In the genomic region with DNA sequence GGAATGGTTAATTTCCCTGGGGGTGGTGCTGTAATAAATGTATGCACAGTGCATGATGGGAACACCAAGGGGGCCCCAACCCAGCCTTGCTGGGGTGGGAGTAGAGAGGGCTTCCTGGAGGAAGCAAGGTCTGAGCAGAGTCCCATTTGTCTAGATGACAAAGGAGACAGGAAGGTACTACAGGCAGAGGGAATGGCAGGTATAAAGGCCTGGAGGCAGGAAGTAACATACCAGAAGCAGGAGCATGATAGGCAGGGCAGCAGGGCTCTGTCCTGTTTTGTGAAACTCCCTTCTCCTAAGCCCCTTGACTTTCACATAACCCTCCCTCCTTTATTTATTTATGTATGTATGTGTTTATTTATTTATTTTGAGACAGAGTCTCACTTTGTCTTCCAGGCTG, we compare ENCODE assay signal across 32 cellular contexts. TPM values are rescaled to one million over a fixed set of nuclear protein-coding genes. Genes with fewer than 3 reads are reported as not detected.
"Had no signal": no experiment of that assay in that cellular context is flagged by ENCODE, and none has a peak within 500 bp of the region (broad histone marks: within the 10 kb centered on the region; RNA-seq: fewer than 3 reads in every experiment).

No MANE protein-coding gene starts in this region.

- H3K9me3 ChIP-seq: gastrocnemius medialis, left lung, ovary, psoas muscle, sigmoid colon, stomach, thyroid gland, upper lobe of left lung had no signal

- DNase-seq: dorsolateral prefrontal cortex; effector CD4-positive, alpha-beta T cell; foreskin fibroblast; gastrocnemius medialis; head of caudate nucleus; kidney; left cardiac atrium; mesenchymal stem cell; midbrain; naive thymus-derived CD4-positive, alpha-beta T cell; nucleus accumbens; ovary; psoas muscle; sigmoid colon; stimulated activated CD4-positive, alpha-beta T cell treated with anti-CD3 and anti-CD28 coated beads, Interleukin-2, amount 100 ng/mL, for 24 hours; stimulated activated CD4-positive, alpha-beta T cell treated with anti-CD3 and anti-CD28 coated beads, Interleukin-4, amount 100 ng/mL, for 24 hours; stimulated activated naive CD4-positive, alpha-beta T cell treated with Interleukin-2 at 50 U/mL for 16 hours; stomach; thyroid gland; upper lobe of left lung had no signal

- H3K27ac ChIP-seq: dorsolateral prefrontal cortex, epithelial cell of prostate, gastrocnemius medialis, left lung, ovary, psoas muscle, sigmoid colon, stomach, thyroid gland, upper lobe of left lung had no signal

- H3K36me3 ChIP-seq: ovary had no signal

- H3K9me3 Mint-ChIP-seq: nephron; stimulated activated effector memory CD8-positive, alpha-beta T cell treated with anti-CD3 and anti-CD28 coated beads, Interleukin-12 subunit alpha, Interleukin-12 subunit beta, amount 100 ng/mL, for 72 hours had no signal

- H3K4me3 ChIP-seq: dorsolateral prefrontal cortex, gastrocnemius medialis, left lung, ovary, psoas muscle, sigmoid colon, stomach, thyroid gland, upper lobe of left lung had no signal

- H3K27ac Mint-ChIP-seq: naive thymus-derived CD4-positive, alpha-beta T cell; stimulated activated effector memory CD8-positive, alpha-beta T cell treated with anti-CD3 and anti-CD28 coated beads, Interleukin-12 subunit alpha, Interleukin-12 subunit beta, amount 100 ng/mL, for 72 hours had no signal

- ATAC-seq: esophagus mucosa; gastrocnemius medialis; left cardiac atrium; left lung; naive thymus-derived CD4-positive, alpha-beta T cell; psoas muscle; right cardiac atrium; stimulated activated effector memory CD8-positive, alpha-beta T cell treated with anti-CD3 and anti-CD28 coated beads, Interleukin-12 subunit alpha, Interleukin-12 subunit beta, amount 100 ng/mL, for 72 hours had no signal

- H3K27me3 ChIP-seq: gastrocnemius medialis, ovary, sigmoid colon, thyroid gland, upper lobe of left lung had no signal

- H3K4me3 Mint-ChIP-seq: naive thymus-derived CD4-positive, alpha-beta T cell; nephron; stimulated activated effector memory CD8-positive, alpha-beta T cell treated with anti-CD3 and anti-CD28 coated beads, Interleukin-12 subunit alpha, Interleukin-12 subunit beta, amount 100 ng/mL, for 72 hours had no signal

RNA-seq across cellular contexts. Expression of a gene that starts 11.7 kb away (rescaled TPM):
- total RNA-seq: esophagus mucosa, glomerular endothelial cell, kidney, left lung, lung microvascular endothelial cell, mucosa of gallbladder, renal cortical epithelial cell, skeletal muscle tissue, subcutaneous adipose tissue, thyroid gland had no signal

RNA-seq across cellular contexts. Expression of a gene that starts 41.2 kb away (rescaled TPM):
- total RNA-seq: lung microvascular endothelial cell had no signal
